27 cellular contexts compared by ENCODE assay signal in the genomic region with DNA sequence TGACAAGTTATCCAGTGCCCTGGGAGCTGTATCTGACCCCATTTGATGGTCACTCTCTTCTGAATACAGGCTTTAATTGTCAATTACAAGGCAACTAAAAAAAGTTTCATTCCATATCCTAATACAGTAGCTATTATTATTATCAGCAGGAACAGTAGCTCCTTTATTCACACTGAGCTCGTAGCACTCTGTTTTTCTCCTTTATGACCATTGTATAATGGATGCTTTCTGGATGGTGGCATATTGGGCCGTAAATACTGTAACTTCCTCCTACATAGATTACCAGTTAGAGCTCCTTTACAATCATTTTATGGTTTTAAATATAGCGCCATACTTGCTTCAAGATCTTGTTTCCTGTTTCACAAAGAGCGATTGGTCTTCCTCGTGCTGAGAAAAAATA.
"Had no signal": no experiment of that assay in that cellular context is flagged by ENCODE, and none has a peak within 500 bp of the region (broad histone marks: within the 10 kb centered on the region; RNA-seq: fewer than 3 reads in every experiment).

No MANE protein-coding gene starts in this region.

- ATAC-seq: activated CD4-positive, alpha-beta T cell treated with anti-CD3 and anti-CD28 coated beads for 36 hours; activated CD8-positive, alpha-beta memory T cell treated with anti-CD3 and anti-CD28 coated beads, Interleukin-2, amount 10 ng/mL, durations not matched to agents 7 days and 5 days; activated CD8-positive, alpha-beta T cell treated with anti-CD3 and anti-CD28 coated beads, Interleukin-2, amount 10 ng/mL, durations not matched to agents 7 days and 5 days; activated naive CD4-positive, alpha-beta T cell treated with anti-CD3 and anti-CD28 coated beads, Interleukin-2, amount 50 U/mL, for 72 hours; foreskin keratinocyte; gastroesophageal sphincter; heart right ventricle had no signal

- H3K4me1 ChIP-seq: esophagus muscularis mucosa, foreskin keratinocyte, gastroesophageal sphincter, heart right ventricle had no signal

- H3K27ac ChIP-seq: brain microvascular endothelial cell, coronary artery, dorsolateral prefrontal cortex, esophagus muscularis mucosa, foreskin keratinocyte, gastroesophageal sphincter, heart right ventricle had no signal

- H3K9me3 ChIP-seq: esophagus muscularis mucosa, gastroesophageal sphincter had no signal

- DNase-seq: activated CD4-positive, alpha-beta memory T cell treated with anti-CD3 and anti-CD28 coated beads for 36 hours; activated CD4-positive, alpha-beta T cell treated with anti-CD3 and anti-CD28 coated beads for 36 hours; activated CD4-positive, alpha-beta T cell treated with anti-CD3 and anti-CD28 coated beads, Interleukin-2, amount 10 ng/mL, durations not matched to agents 24 days and 14 days; activated CD4-positive, CD25-positive, alpha-beta regulatory T cell; activated CD4-positive, CD25-positive, alpha-beta regulatory T cell treated with anti-CD3 and anti-CD28 coated beads, Interleukin-2, amount 50 U/mL, for 72 hours; activated CD8-positive, alpha-beta memory T cell treated with anti-CD3 and anti-CD28 coated beads, Interleukin-2, amount 10 ng/mL, durations not matched to agents 7 days and 5 days; activated CD8-positive, alpha-beta memory T cell treated with anti-CD3 and anti-CD28 coated beads, Interleukin-2, amount 50 U/mL, for 4 hours; activated CD8-positive, alpha-beta T cell treated with anti-CD3 and anti-CD28 coated beads, Interleukin-2, amount 10 ng/mL, durations not matched to agents 7 days and 5 days; activated gamma-delta T cell; activated naive CD4-positive, alpha-beta T cell; activated naive CD4-positive, alpha-beta T cell treated with anti-CD3 and anti-CD28 coated beads, Interleukin-2, amount 10 ng/mL, durations not matched to agents 7 days and 5 days; activated naive CD8-positive, alpha-beta T cell treated with anti-CD3 and anti-CD28 coated beads, Interleukin-2, amount 10 ng/mL, durations not matched to agents 7 days and 5 days; activated T-cell treated with anti-CD3 and anti-CD28 coated beads, Interleukin-2, amount 50 U/mL, for 1 hour; activated T-cell treated with anti-CD3 and anti-CD28 coated beads, Interleukin-2, amount 50 U/mL, for 48 hours; anterior cingulate cortex; brain microvascular endothelial cell; dorsolateral prefrontal cortex; effector memory CD4-positive, alpha-beta T cell; endodermal cell; erythroblast; foreskin keratinocyte; heart right ventricle; T-helper 2 cell had no signal

- H3K27me3 ChIP-seq: brain microvascular endothelial cell, dorsolateral prefrontal cortex, esophagus muscularis mucosa, foreskin keratinocyte, gastroesophageal sphincter, heart right ventricle had no signal

- H3K36me3 ChIP-seq: brain microvascular endothelial cell, esophagus muscularis mucosa, gastroesophageal sphincter, heart right ventricle had no signal

- H3K4me3 ChIP-seq: coronary artery, dorsolateral prefrontal cortex, esophagus muscularis mucosa, gastroesophageal sphincter, heart right ventricle had no signal
